8 cellular contexts compared by ENCODE assay signal in genomic region chr15:58212909-58213526, GRCh38.
DNase-seq lines count a peak whose midpoint lies in the region; ATAC-seq and TF ChIP-seq lines count a peak whose summit lies in the region.

No MANE protein-coding gene starts in this region.

- TF ChIP-seq CTCF in BJ (IDR thresholded peaks at IDR 0.05; ENCODE audit: insufficient read depth, low read depth, low read length), result peak; percentile 75
- peak in 4 of 6 experiments; percentile 15 to 63 (median 53) for TF ChIP-seq CTCF in thyroid gland (IDR thresholded peaks at IDR 0.05)

- no peaks in the 10 kb centered on the region for H3K9me3 ChIP-seq in thyroid gland

- 85 to 86% methylated on average over 7 of the region's 7 CpGs for WGBS in thyroid gland, 2 donors

- H3K36me3 ChIP-seq in BJ (ENCODE audit: control insufficient read depth, insufficient read depth, low read length) (no peaks in the 10 kb centered on the region), thyroid gland (no peaks in the 10 kb centered on the region)

- peak; percentile 74 for ATAC-seq in SK-N-SH treated with all-trans-retinoic acid at 6 μM for 48 hours
- ATAC-seq in GM21723 (IDR thresholded peaks at IDR 0.05; ENCODE audit: unreplicated experiment), result no peak
- no peak for ATAC-seq in GM18520 (IDR thresholded peaks at IDR 0.05; ENCODE audit: unreplicated experiment)
- ATAC-seq in GM18907 (IDR thresholded peaks at IDR 0.05; ENCODE audit: unreplicated experiment), result no peak

- H3K4me3 ChIP-seq in BJ (ENCODE audit: low read depth, low read length) (no peak overlapping the region), thyroid gland (replicated peaks in 1 of 3) (no peak overlapping the region)

- no peak overlapping the region for H3K27ac ChIP-seq in thyroid gland

- H3K4me1 ChIP-seq in thyroid gland, result peaks cover 0 to 5% of the 10 kb centered on the region in 2 donors

- H3K27me3 ChIP-seq in BJ (ENCODE audit: control insufficient read depth, insufficient read depth, low read length), result no peaks in the 10 kb centered on the region
- no peaks in the 10 kb centered on the region for H3K27me3 ChIP-seq in thyroid gland

- DNase-seq in BJ (ENCODE audit: low read depth), result no peak
- DNase-seq in HPDE6-E6E7 (ENCODE audit: extremely low spot score), result peak; percentile 36
- DNase-seq in glomerular visceral epithelial cell (ENCODE audit: extremely low spot score), result peak; percentile 45
- peak; percentile 13 to 14 for DNase-seq in thyroid gland

- intact Hi-C loops in thyroid gland (cut with DNase I), result no loop called here

- CTCF ChIA-PET in BJ (lab: Yijun Ruan, JAX), result interaction anchor here (1.0 to 4.3 kb wide), 12 partner anchors 9 to 1316 kb away, joined by 3 to 30 read pairs (median 5); no protein-coding TSS in a partner anchor

- no peak for TF ChIP-seq POLR2A in thyroid gland (IDR thresholded peaks at IDR 0.05)

- POLR2A ChIA-PET in BJ (lab: Charles Lee), result no interaction called here

TF ChIP-seq in SK-N-SH treated with all-trans-retinoic acid at 6 μM for 48 hours, 23 proteins besides CTCF, POLR2A, EP300 and RAD21:
- TF ChIP-seq TCF4 (CRISPR knock-in tag; IDR thresholded peaks at IDR 0.05; ENCODE audit: borderline replicate concordance) (no peak), ISL1 (CRISPR knock-in tag; IDR thresholded peaks at IDR 0.05) (no peak)
TF ChIP-seq in SK-N-SH treated with all-trans-retinoic acid at 6 μM for 48 hours: peak in this region for 0.
